Comparison of ENCODE assay signal across 8 cellular contexts in genomic region chr7:138886501-138886917, GRCh38.
DNase-seq lines count a peak whose midpoint lies in the region; ATAC-seq and TF ChIP-seq lines count a peak whose summit lies in the region.

No MANE protein-coding gene starts in this region.

- H3K4me1 ChIP-seq in hepatocyte (ENCODE audit: insufficient read depth) = peaks cover 13% of the 10 kb centered on the region

- H3K36me3 ChIP-seq in hepatocyte (replicated peaks; ENCODE audit: insufficient read depth, low read depth) = no peaks in the 10 kb centered on the region

- H3K27ac ChIP-seq in hepatocyte = no peak overlapping the region

- peak; percentile 71 for TF ChIP-seq CTCF in hepatocyte (IDR thresholded peaks at IDR 0.05; ENCODE audit: poor library complexity)

- POLR2A ChIA-PET in activated CD4-positive, alpha-beta T cell treated with anti-CD3 and anti-CD28 coated beads for 36 hours (lab: Charles Lee) = interaction anchor here (0.6 to 1.1 kb wide), 3 partner anchors 17 to 94 kb away, joined by 3 to 5 read pairs (median 3); no protein-coding TSS in a partner anchor

- H3K27me3 Mint-ChIP-seq in activated CD4-positive, alpha-beta T cell treated with anti-CD3 and anti-CD28 coated beads for 36 hours = no peaks in the 10 kb centered on the region
- H3K27me3 Mint-ChIP-seq in activated T-helper 1 cell treated with anti-CD3 and anti-CD28 coated beads, Interleukin-12 subunit alpha, Interleukin-12 subunit beta, Interleukin-2, Interleukin-4 antibody, amounts not matched to agents 30 ng/mL and 10 ng/mL and 1 ng/mL, durations not matched to agents 14 hours and 24 hours and 36 hours (ENCODE audit: insufficient read depth) = peaks cover 7% of the 10 kb centered on the region
- no peaks in the 10 kb centered on the region for H3K27me3 Mint-ChIP-seq in stimulated activated naive B cell treated with anti-CD40 and anti-IgM and Interleukin-4, amounts not matched to agents 10 μg/mL and 1 μg/mL and 100 μg/mL, for 72 hours

- H3K27me3 ChIP-seq in hepatocyte = no peaks in the 10 kb centered on the region

- no peaks in the 10 kb centered on the region for H3K9me3 ChIP-seq in hepatocyte (ENCODE audit: low read depth)

- no peaks in the 10 kb centered on the region for H3K79me2 ChIP-seq in hepatocyte

- no peaks in the 10 kb centered on the region for H4K20me1 ChIP-seq in hepatocyte (ENCODE audit: insufficient read depth, poor library complexity, severe bottlenecking)

- no peaks in the 10 kb centered on the region for H3K36me3 Mint-ChIP-seq in activated CD4-positive, alpha-beta T cell treated with anti-CD3 and anti-CD28 coated beads for 36 hours (ENCODE audit: low read depth)
- peaks cover 4% of the 10 kb centered on the region for H3K36me3 Mint-ChIP-seq in activated T-helper 1 cell treated with anti-CD3 and anti-CD28 coated beads, Interleukin-12 subunit alpha, Interleukin-12 subunit beta, Interleukin-2, Interleukin-4 antibody, amounts not matched to agents 30 ng/mL and 10 ng/mL and 1 ng/mL, durations not matched to agents 14 hours and 24 hours and 36 hours (ENCODE audit: low read depth)
- H3K36me3 Mint-ChIP-seq in stimulated activated naive B cell treated with anti-CD40 and anti-IgM and Interleukin-4, amounts not matched to agents 10 μg/mL and 1 μg/mL and 100 μg/mL, for 72 hours = no peaks in the 10 kb centered on the region

- 84% methylated on average over 4 of the region's 4 CpGs for WGBS in hepatocyte (ENCODE audit: low lambda C conversion rate, missing lambda C conversion rate)

- peak; percentile 70 for ATAC-seq in activated CD4-positive, alpha-beta T cell treated with anti-CD3 and anti-CD28 coated beads for 36 hours
- ATAC-seq in GM19455 (IDR thresholded peaks at IDR 0.05; ENCODE audit: unreplicated experiment) = peak; percentile 85
- ATAC-seq in HG03457 (IDR thresholded peaks at IDR 0.05; ENCODE audit: unreplicated experiment) = peak; percentile 73
- ATAC-seq in stimulated activated naive B cell treated with anti-CD40 and anti-IgM and Interleukin-4, amounts not matched to agents 10 μg/mL and 1 μg/mL and 100 μg/mL, for 72 hours (replicated peaks) = peak; percentile 84 to 87

- H3K4me3 Mint-ChIP-seq in activated CD4-positive, alpha-beta T cell treated with anti-CD3 and anti-CD28 coated beads for 36 hours = no peak overlapping the region
- no peak overlapping the region for H3K4me3 Mint-ChIP-seq in activated T-helper 1 cell treated with anti-CD3 and anti-CD28 coated beads, Interleukin-12 subunit alpha, Interleukin-12 subunit beta, Interleukin-2, Interleukin-4 antibody, amounts not matched to agents 30 ng/mL and 10 ng/mL and 1 ng/mL, durations not matched to agents 14 hours and 24 hours and 36 hours
- no peak overlapping the region for H3K4me3 Mint-ChIP-seq in stimulated activated naive B cell treated with anti-CD40 and anti-IgM and Interleukin-4, amounts not matched to agents 10 μg/mL and 1 μg/mL and 100 μg/mL, for 72 hours

- H3K9me3 Mint-ChIP-seq in activated CD4-positive, alpha-beta T cell treated with anti-CD3 and anti-CD28 coated beads for 36 hours (ENCODE audit: low read depth) = no peaks in the 10 kb centered on the region
- no peaks in the 10 kb centered on the region for H3K9me3 Mint-ChIP-seq in activated T-helper 1 cell treated with anti-CD3 and anti-CD28 coated beads, Interleukin-12 subunit alpha, Interleukin-12 subunit beta, Interleukin-2, Interleukin-4 antibody, amounts not matched to agents 30 ng/mL and 10 ng/mL and 1 ng/mL, durations not matched to agents 14 hours and 24 hours and 36 hours
- no peaks in the 10 kb centered on the region for H3K9me3 Mint-ChIP-seq in stimulated activated naive B cell treated with anti-CD40 and anti-IgM and Interleukin-4, amounts not matched to agents 10 μg/mL and 1 μg/mL and 100 μg/mL, for 72 hours

- H3K9me2 ChIP-seq in hepatocyte (replicated peaks; ENCODE audit: insufficient read depth) = no peaks in the 10 kb centered on the region

- peak overlapping the region; percentile 64 for H3K27ac Mint-ChIP-seq in activated CD4-positive, alpha-beta T cell treated with anti-CD3 and anti-CD28 coated beads for 36 hours
- no peak overlapping the region for H3K27ac Mint-ChIP-seq in activated T-helper 1 cell treated with anti-CD3 and anti-CD28 coated beads, Interleukin-12 subunit alpha, Interleukin-12 subunit beta, Interleukin-2, Interleukin-4 antibody, amounts not matched to agents 30 ng/mL and 10 ng/mL and 1 ng/mL, durations not matched to agents 14 hours and 24 hours and 36 hours
- no peak overlapping the region for H3K27ac Mint-ChIP-seq in stimulated activated naive B cell treated with anti-CD40 and anti-IgM and Interleukin-4, amounts not matched to agents 10 μg/mL and 1 μg/mL and 100 μg/mL, for 72 hours

- intact Hi-C loops in activated CD4-positive, alpha-beta T cell treated with anti-CD3 and anti-CD28 coated beads for 36 hours (cut with DNase I, micrococcal nuclease) = loop anchor here (1.0 to 10.0 kb wide), 5 partner anchors 95 to 189 kb away; partner anchors contain the start of gene KIAA1549 (in 2 of the 2)
- intact Hi-C loops in activated T-helper 1 cell treated with anti-CD3 and anti-CD28 coated beads, Interleukin-12 subunit alpha, Interleukin-12 subunit beta, Interleukin-2, Interleukin-4 antibody, amounts not matched to agents 30 ng/mL and 10 ng/mL and 1 ng/mL, durations not matched to agents 14 hours and 24 hours and 36 hours (cut with micrococcal nuclease) = loop anchor here (1.0 to 2.0 kb wide), 6 partner anchors 10 to 344 kb away; partner anchors contain the start of gene UBN2

- no peak overlapping the region for H3K4me3 ChIP-seq in hepatocyte

- peak overlapping the region; percentile 58 for H3K4me2 ChIP-seq in hepatocyte

- CTCF ChIA-PET in activated CD4-positive, alpha-beta T cell treated with anti-CD3 and anti-CD28 coated beads for 36 hours (lab: Charles Lee) = interaction anchor here (0.5 to 3.5 kb wide), 37 partner anchors 9 to 412 kb away, joined by 3 to 32 read pairs (median 4); partner anchors contain the start of gene KIAA1549

- peaks cover 18% of the 10 kb centered on the region for H3K4me1 Mint-ChIP-seq in activated CD4-positive, alpha-beta T cell treated with anti-CD3 and anti-CD28 coated beads for 36 hours
- H3K4me1 Mint-ChIP-seq in activated T-helper 1 cell treated with anti-CD3 and anti-CD28 coated beads, Interleukin-12 subunit alpha, Interleukin-12 subunit beta, Interleukin-2, Interleukin-4 antibody, amounts not matched to agents 30 ng/mL and 10 ng/mL and 1 ng/mL, durations not matched to agents 14 hours and 24 hours and 36 hours (ENCODE audit: low read depth) = peaks cover 28% of the 10 kb centered on the region
- H3K4me1 Mint-ChIP-seq in stimulated activated naive B cell treated with anti-CD40 and anti-IgM and Interleukin-4, amounts not matched to agents 10 μg/mL and 1 μg/mL and 100 μg/mL, for 72 hours = no peaks in the 10 kb centered on the region

- no peak overlapping the region for H2AFZ ChIP-seq in hepatocyte

- peak; percentile 43 for DNase-seq in activated CD4-positive, alpha-beta T cell treated with anti-CD3 and anti-CD28 coated beads for 36 hours
- no peak for DNase-seq in activated CD4-positive, alpha-beta T cell treated with anti-CD3 and anti-CD28 coated beads, Interleukin-2, amount 50 U/mL, for 4 hours
- DNase-seq in NCI-H748 treated with DMSO at 0.1 percent for 48 hours (lab: John Stamatoyannopoulos, UW) (peak; percentile 71), hepatocyte (ENCODE audit: low spot score) (peak; percentile 76)
- DNase-seq in activated T-helper 1 cell treated with anti-CD3 and anti-CD28 coated beads, Interleukin-12 subunit alpha, Interleukin-12 subunit beta, Interleukin-2, Interleukin-4 antibody, amounts not matched to agents 30 ng/mL and 10 ng/mL and 1 ng/mL, durations not matched to agents 14 hours and 24 hours and 36 hours (ENCODE audit: low spot score) = peak; percentile 47
- DNase-seq in stimulated activated naive B cell treated with anti-CD40 and anti-IgM and Interleukin-4, amounts not matched to agents 10 μg/mL and 1 μg/mL and 100 μg/mL, for 72 hours = peak; percentile 13

Comparison
In these comparisons a context has a peak if more than half of its experiments do, and no peak if none do; other contexts are left out.
1. DNase-seq: peak in activated CD4-positive, alpha-beta T cell treated with anti-CD3 and anti-CD28 coated beads for 36 hours (single experiment), NCI-H748 treated with DMSO at 0.1 percent for 48 hours (single experiment), activated T-helper 1 cell treated with anti-CD3 and anti-CD28 coated beads, Interleukin-12 subunit alpha, Interleukin-12 subunit beta, Interleukin-2, Interleukin-4 antibody, amounts not matched to agents 30 ng/mL and 10 ng/mL and 1 ng/mL, durations not matched to agents 14 hours and 24 hours and 36 hours (single experiment), hepatocyte (single experiment) and stimulated activated naive B cell treated with anti-CD40 and anti-IgM and Interleukin-4, amounts not matched to agents 10 μg/mL and 1 μg/mL and 100 μg/mL, for 72 hours (single experiment); none in activated CD4-positive, alpha-beta T cell treated with anti-CD3 and anti-CD28 coated beads, Interleukin-2, amount 50 U/mL, for 4 hours (0 of 2).
2. Peak in every context shown above with its lines, with median percentiles within 50 percentile points of each other: ATAC-seq.